In the genomic region with DNA sequence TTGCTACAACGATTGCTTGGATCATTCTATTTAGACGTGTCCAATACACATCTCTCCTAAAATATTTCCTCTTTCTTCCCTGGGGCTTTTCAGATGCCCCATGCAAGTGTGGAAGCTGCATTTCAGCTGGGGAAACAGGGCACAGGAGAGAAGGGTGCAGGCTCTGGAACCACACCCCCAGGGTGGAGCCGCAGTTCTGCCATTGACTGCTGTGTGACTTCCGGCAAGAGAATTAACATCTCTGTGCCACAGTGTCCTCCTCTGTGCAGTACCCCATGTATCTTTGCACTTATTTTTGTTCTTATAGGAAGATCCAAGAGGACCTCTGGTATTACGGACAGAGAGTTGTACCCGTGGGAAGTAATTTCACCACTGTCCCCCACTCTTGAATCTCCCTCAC, we compare ENCODE assay signal across 25 cellular contexts.
"Had no signal": no experiment of that assay in that cellular context is flagged by ENCODE, and none has a peak within 500 bp of the region (broad histone marks: within the 10 kb centered on the region; RNA-seq: fewer than 3 reads in every experiment).

No MANE protein-coding gene starts in this region.

- H3K27me3 Mint-ChIP-seq: dendritic cell treated with granulocyte-macrophage colony-stimulating factor and Interleukin-4, amounts not matched to agents 40 ng/mL and 50 ng/mL, for 4 days had no signal

- H3K4me3 Mint-ChIP-seq: dendritic cell treated with granulocyte-macrophage colony-stimulating factor and Interleukin-4, amounts not matched to agents 40 ng/mL and 50 ng/mL, for 4 days; effector memory CD8-positive, alpha-beta T cell; endodermal cell had no signal

- H3K4me2 ChIP-seq: hepatocyte had no signal

- H2AFZ ChIP-seq: hepatocyte had no signal

- H3K79me2 ChIP-seq: hepatocyte had no signal

- H3K4me3 ChIP-seq: colonic mucosa, coronary artery, dorsolateral prefrontal cortex, esophagus muscularis mucosa, esophagus squamous epithelium, gastrocnemius medialis, gastroesophageal sphincter, heart left ventricle, heart right ventricle, hepatocyte had no signal

- ATAC-seq: effector memory CD8-positive, alpha-beta T cell; foreskin keratinocyte; gastrocnemius medialis; gastroesophageal sphincter; heart left ventricle; heart right ventricle had no signal

- DNase-seq: colonic mucosa; cortex of kidney; dermis blood vessel endothelial cell; effector CD4-positive, alpha-beta T cell; effector CD8-positive, alpha-beta T cell; effector memory CD4-positive, alpha-beta T cell; effector memory CD8-positive, alpha-beta T cell; esophagus squamous epithelium; foreskin keratinocyte; foreskin melanocyte; gastrocnemius medialis; heart left ventricle; heart right ventricle had no signal

- H3K27ac ChIP-seq: colonic mucosa, coronary artery, epithelial cell of prostate, esophagus muscularis mucosa, esophagus squamous epithelium, foreskin keratinocyte, gastrocnemius medialis, gastroesophageal sphincter, heart left ventricle, heart right ventricle, hepatocyte had no signal

- H3K9me3 Mint-ChIP-seq: dendritic cell treated with granulocyte-macrophage colony-stimulating factor and Interleukin-4, amounts not matched to agents 40 ng/mL and 50 ng/mL, for 4 days; endodermal cell had no signal

- H3K4me1 ChIP-seq: colonic mucosa, esophagus muscularis mucosa, foreskin keratinocyte, gastrocnemius medialis, gastroesophageal sphincter, heart right ventricle had no signal

- H3K9me3 ChIP-seq: colonic mucosa, esophagus muscularis mucosa, esophagus squamous epithelium, gastrocnemius medialis, gastroesophageal sphincter, heart left ventricle, heart right ventricle had no signal

- H3K36me3 ChIP-seq: colonic mucosa, esophagus muscularis mucosa, esophagus squamous epithelium, gastrocnemius medialis, gastroesophageal sphincter, heart left ventricle, heart right ventricle had no signal

- FAIRE-seq: colon, endometrium, endothelial cell of umbilical vein, frontal cortex had no signal

- H3K27me3 ChIP-seq: colonic mucosa, foreskin keratinocyte, gastrocnemius medialis had no signal

- H3K27ac Mint-ChIP-seq: dendritic cell treated with granulocyte-macrophage colony-stimulating factor and Interleukin-4, amounts not matched to agents 40 ng/mL and 50 ng/mL, for 4 days; effector memory CD8-positive, alpha-beta T cell; endodermal cell had no signal

- H3K4me1 Mint-ChIP-seq: endodermal cell had no signal
